ENCODE assay signal across 8 cellular contexts in the genomic region with DNA sequence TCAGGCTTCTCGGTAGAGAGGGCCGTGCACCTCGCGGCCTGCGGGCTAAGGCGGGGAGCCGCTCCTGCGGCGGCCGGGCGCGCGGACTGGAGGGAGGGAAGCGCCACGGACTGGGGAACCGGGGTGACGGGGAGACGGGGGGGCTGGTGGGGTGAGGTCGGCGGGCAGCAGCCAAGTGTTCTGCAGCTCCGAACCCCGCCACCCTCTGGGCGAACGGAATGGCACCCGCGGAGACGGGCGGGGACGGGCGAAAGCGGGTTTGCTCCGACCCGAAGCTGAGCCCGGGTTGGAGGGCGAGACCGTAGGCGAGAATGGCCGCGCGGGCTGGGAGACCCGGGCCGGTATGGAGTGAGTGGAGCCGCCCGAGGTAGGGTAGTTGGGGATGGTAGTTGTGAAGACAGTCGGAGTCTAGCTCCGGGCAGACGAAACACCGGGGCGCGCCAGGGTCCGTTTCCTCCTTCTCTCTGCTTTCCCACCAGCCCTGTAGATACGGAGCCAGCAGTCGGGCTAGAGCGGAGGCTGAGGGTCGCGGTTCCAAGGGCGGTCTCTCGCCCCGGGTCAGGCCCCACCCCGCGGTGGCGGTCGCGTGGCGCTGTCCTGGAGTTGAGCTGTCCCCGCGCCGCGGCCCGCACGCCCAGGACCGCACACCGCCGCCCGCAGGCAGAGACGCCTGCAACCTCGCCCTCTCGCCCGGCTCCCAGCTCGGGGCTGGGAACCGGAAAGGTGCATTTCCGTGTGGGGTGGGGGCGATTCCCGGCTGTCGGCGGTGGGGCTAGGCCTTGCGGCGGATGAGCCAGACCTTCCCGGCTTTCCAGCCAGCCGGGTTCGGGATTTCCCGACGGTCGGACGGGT.
DNase-seq lines count a peak whose midpoint lies in the region; ATAC-seq and TF ChIP-seq lines count a peak whose summit lies in the region.

No MANE protein-coding gene starts in this region.

- no peaks in the 10 kb centered on the region for H3K9me3 Mint-ChIP-seq in activated naive CD8-positive, alpha-beta T cell treated with anti-CD3 and anti-CD28 coated beads for 36 hours
- H3K9me3 Mint-ChIP-seq in stimulated activated naive CD8-positive, alpha-beta T cell treated with anti-CD3 and anti-CD28 coated beads, Interleukin-15, amount 100 ng/mL, for 72 hours = no peaks in the 10 kb centered on the region

- peaks cover 2% of the 10 kb centered on the region for H3K4me1 Mint-ChIP-seq in activated naive CD8-positive, alpha-beta T cell treated with anti-CD3 and anti-CD28 coated beads for 36 hours
- H3K4me1 Mint-ChIP-seq in stimulated activated naive CD8-positive, alpha-beta T cell treated with anti-CD3 and anti-CD28 coated beads, Interleukin-15, amount 100 ng/mL, for 72 hours = peaks cover 6% of the 10 kb centered on the region

- H3K27me3 Mint-ChIP-seq in activated naive CD8-positive, alpha-beta T cell treated with anti-CD3 and anti-CD28 coated beads for 36 hours = peaks cover 79% of the 10 kb centered on the region
- H3K27me3 Mint-ChIP-seq in stimulated activated naive CD8-positive, alpha-beta T cell treated with anti-CD3 and anti-CD28 coated beads, Interleukin-15, amount 100 ng/mL, for 72 hours = peaks cover 81% of the 10 kb centered on the region

- H3K27ac Mint-ChIP-seq in activated naive CD8-positive, alpha-beta T cell treated with anti-CD3 and anti-CD28 coated beads for 36 hours = no peak overlapping the region
- no peak overlapping the region for H3K27ac Mint-ChIP-seq in stimulated activated naive CD8-positive, alpha-beta T cell treated with anti-CD3 and anti-CD28 coated beads, Interleukin-15, amount 100 ng/mL, for 72 hours

- peak; percentile 68 for ATAC-seq in stimulated activated naive CD8-positive, alpha-beta T cell treated with anti-CD3 and anti-CD28 coated beads, Interleukin-15, amount 100 ng/mL, for 72 hours
- ATAC-seq in HG02759 (IDR thresholded peaks at IDR 0.05; ENCODE audit: unreplicated experiment) = no peak

- H3K27me3 ChIP-seq in BE2C (peaks cover 3% of the 10 kb centered on the region; the same call in 1 of the 2 replicates), iPS DF 6.9 (ENCODE audit: control insufficient read depth, insufficient read depth, low read length) (peaks cover 18% of the 10 kb centered on the region)

- H3K4me3 Mint-ChIP-seq in activated naive CD8-positive, alpha-beta T cell treated with anti-CD3 and anti-CD28 coated beads for 36 hours = peak overlapping the region; percentile 59
- peak overlapping the region; percentile 70 to 71 for H3K4me3 Mint-ChIP-seq in stimulated activated naive CD8-positive, alpha-beta T cell treated with anti-CD3 and anti-CD28 coated beads, Interleukin-15, amount 100 ng/mL, for 72 hours

- peak overlapping the region; percentile 77 for H3K4me3 ChIP-seq in BE2C (ENCODE audit: low read depth, low read length)
- H3K4me3 ChIP-seq in HFF-Myc (replicated peaks; ENCODE audit: low read depth, low read length) = peak overlapping the region; percentile 37
- peak overlapping the region; percentile 58 for H3K4me3 ChIP-seq in iPS DF 6.9 (ENCODE audit: low read length)

- H3K36me3 Mint-ChIP-seq in activated naive CD8-positive, alpha-beta T cell treated with anti-CD3 and anti-CD28 coated beads for 36 hours = no peaks in the 10 kb centered on the region

- no peaks in the 10 kb centered on the region for H3K9me3 ChIP-seq in BE2C
- no peaks in the 10 kb centered on the region for H3K9me3 ChIP-seq in iPS DF 6.9 (ENCODE audit: control insufficient read depth, insufficient read depth, low read length)

- no CpG with 5 or more reads among the region's 95 CpGs for WGBS in iPS DF 6.9 (ENCODE audit: insufficient coverage, insufficient read length)

- TF ChIP-seq CTCF in BE2C (IDR thresholded peaks at IDR 0.05; ENCODE audit: low read depth, low read length) = no peak
- TF ChIP-seq CTCF in HFF-Myc (IDR thresholded peaks at IDR 0.05; ENCODE audit: low read depth, low read length, missing control alignments) = no peak

- no peaks in the 10 kb centered on the region for H3K36me3 ChIP-seq in BE2C
- no peaks in the 10 kb centered on the region for H3K36me3 ChIP-seq in iPS DF 6.9 (ENCODE audit: control insufficient read depth, insufficient read depth, low read length)

- peak; percentile 45 for DNase-seq in BE2C
- no peak for DNase-seq in HFF-Myc (ENCODE audit: extremely low read depth, low read depth)
- peak; percentile 22 for DNase-seq in activated naive CD8-positive, alpha-beta T cell treated with anti-CD3 and anti-CD28 coated beads for 36 hours
- no peak for DNase-seq in iPS DF 6.9 (ENCODE audit: low read depth, low spot score)
- DNase-seq in stimulated activated naive CD8-positive, alpha-beta T cell treated with anti-CD3 and anti-CD28 coated beads, Interleukin-15, amount 100 ng/mL, for 72 hours = peak; percentile 13 to 17
- DNase-seq in activated CD4-positive, CD25-positive, alpha-beta regulatory T cell (lab: John Stamatoyannopoulos, UW) = no peak
- no peak for DNase-seq in SIG-M5 treated with dmso at 0.1 percent for 504 hours (lab: John Stamatoyannopoulos, UW; ENCODE audit: unreplicated experiment)

- H3K4me1 ChIP-seq in BE2C (peaks cover 8% of the 10 kb centered on the region), iPS DF 6.9 (ENCODE audit: control insufficient read depth, insufficient read depth, low read length) (0 out of 2 replicates have a peak, but pooled peaks cover 1% of the 10 kb centered on the region)

- no peak overlapping the region for H3K27ac ChIP-seq in iPS DF 6.9 (ENCODE audit: low read length)

Comparison
In these comparisons a context has a peak if more than half of its experiments do, and no peak if none do; other contexts are left out.
1. DNase-seq: peak in BE2C (single experiment), activated naive CD8-positive, alpha-beta T cell treated with anti-CD3 and anti-CD28 coated beads for 36 hours (single experiment) and stimulated activated naive CD8-positive, alpha-beta T cell treated with anti-CD3 and anti-CD28 coated beads, Interleukin-15, amount 100 ng/mL, for 72 hours (2 of 2); none in HFF-Myc (single experiment), iPS DF 6.9 (single experiment), activated CD4-positive, CD25-positive, alpha-beta regulatory T cell (0 of 4) and SIG-M5 treated with dmso at 0.1 percent for 504 hours (single experiment).
2. Peak in every context shown above with its lines, with median percentiles within 50 percentile points of each other: H3K4me3 ChIP-seq.